In the genomic region with DNA sequence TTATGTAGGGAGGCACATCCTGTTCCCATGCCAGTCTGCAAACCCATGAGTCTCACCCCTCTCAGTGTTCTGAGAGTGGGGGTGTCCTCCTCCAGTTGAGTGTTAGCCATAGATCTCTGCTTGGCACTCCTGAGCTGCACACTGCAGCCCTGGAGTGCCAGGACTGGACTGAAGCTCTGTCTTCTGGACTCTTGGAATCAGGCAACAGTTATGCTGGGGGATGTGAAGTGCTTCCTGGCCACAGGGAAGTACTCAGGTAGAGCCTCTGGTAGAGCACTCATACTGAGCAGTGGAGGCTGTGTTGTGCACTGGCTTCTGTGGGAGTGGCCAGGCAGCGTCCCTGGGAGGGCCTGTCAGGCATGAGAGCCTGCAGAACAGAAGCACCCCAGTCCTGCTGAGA, we compare ENCODE assay signal across 20 cellular contexts. TPM values are rescaled to one million over a fixed set of nuclear protein-coding genes. Genes with fewer than 3 reads are reported as not detected.
"Had no signal": no experiment of that assay in that cellular context is flagged by ENCODE, and none has a peak within 500 bp of the region (broad histone marks: within the 10 kb centered on the region; RNA-seq: fewer than 3 reads in every experiment).

No MANE protein-coding gene starts in this region.

- H3K36me3 Mint-ChIP-seq: activated naive CD8-positive, alpha-beta T cell; WTC11 had no signal

- DNase-seq: activated CD4-positive, alpha-beta T cell treated with anti-CD3 and anti-CD28 coated beads for 48 hours; activated CD8-positive, alpha-beta T cell treated with anti-CD3 and anti-CD28 coated beads for 36 hours; activated effector memory CD4-positive, alpha-beta T cell treated with anti-CD3 and anti-CD28 coated beads, Interleukin-2, amount 50 U/mL, for 16 hours; activated T-cell treated with anti-CD3 and anti-CD28 coated beads, Interleukin-2, amount 50 U/mL, for 4 hours; effector memory CD8-positive, alpha-beta T cell; islet precursor cell; naive thymus-derived CD8-positive, alpha-beta T cell; nucleus accumbens; psoas muscle; stimulated activated CD4-positive, alpha-beta T cell treated with anti-CD3 and anti-CD28 coated beads, Interleukin-2, amount 100 ng/mL, for 24 hours; SW 1271; uterus had no signal

- H3K27me3 Mint-ChIP-seq: dendritic cell treated with granulocyte-macrophage colony-stimulating factor and Interleukin-4, amounts not matched to agents 40 ng/mL and 50 ng/mL, for 4 days had no signal

- H2AFZ ChIP-seq: hepatocyte had no signal

- H3K27ac Mint-ChIP-seq: activated CD8-positive, alpha-beta T cell treated with anti-CD3 and anti-CD28 coated beads for 36 hours; activated naive CD8-positive, alpha-beta T cell; dendritic cell treated with granulocyte-macrophage colony-stimulating factor and Interleukin-4, amounts not matched to agents 40 ng/mL and 50 ng/mL, for 4 days; effector memory CD8-positive, alpha-beta T cell; naive thymus-derived CD8-positive, alpha-beta T cell; WTC11 had no signal

- H3K36me3 ChIP-seq: brain microvascular endothelial cell, uterus had no signal

- H3K27ac ChIP-seq: brain microvascular endothelial cell, hepatocyte, psoas muscle had no signal

- H3K4me1 ChIP-seq: psoas muscle had no signal

- H3K4me3 Mint-ChIP-seq: activated CD8-positive, alpha-beta T cell treated with anti-CD3 and anti-CD28 coated beads for 36 hours; activated naive CD8-positive, alpha-beta T cell; activated T-cell treated with anti-CD3 and anti-CD28 coated beads, Interleukin-2, amount 50 U/mL, for 4 hours; dendritic cell treated with granulocyte-macrophage colony-stimulating factor and Interleukin-4, amounts not matched to agents 40 ng/mL and 50 ng/mL, for 4 days; effector memory CD8-positive, alpha-beta T cell; naive thymus-derived CD8-positive, alpha-beta T cell; WTC11 had no signal

- H3K4me3 ChIP-seq: hepatocyte, psoas muscle, uterus had no signal

- H3K4me1 Mint-ChIP-seq: naive thymus-derived CD8-positive, alpha-beta T cell; WTC11 had no signal

- H3K9me3 ChIP-seq: psoas muscle, uterus had no signal

- H3K4me2 ChIP-seq: hepatocyte had no signal

- ATAC-seq: activated CD8-positive, alpha-beta T cell treated with anti-CD3 and anti-CD28 coated beads for 36 hours; activated T-cell treated with anti-CD3 and anti-CD28 coated beads, Interleukin-2, amount 50 U/mL, for 4 hours; effector memory CD8-positive, alpha-beta T cell; left lobe of liver; naive thymus-derived CD8-positive, alpha-beta T cell; psoas muscle; WTC11 had no signal

- H3K27me3 ChIP-seq: brain microvascular endothelial cell, hepatocyte, uterus had no signal

- H3K79me2 ChIP-seq: hepatocyte had no signal

RNA-seq across cellular contexts. Expression of gene SERPINB7, which starts 43.0 kb away (rescaled TPM):
- total RNA-seq: activated CD8-positive, alpha-beta T cell treated with anti-CD3 and anti-CD28 coated beads for 36 hours; activated T-cell treated with anti-CD3 and anti-CD28 coated beads, Interleukin-2, amount 50 U/mL, for 4 hours; left lobe of liver; mononuclear cell; naive thymus-derived CD8-positive, alpha-beta T cell; psoas muscle; T-helper 2 cell treated with Interferon-gamma antibody and Interleukin-4, amounts not matched to agents 100 ng/mL and 5 ng/mL, for 36 hours; uterus; WTC11 had no signal
- polyA plus RNA-seq: naive thymus-derived CD8-positive, alpha-beta T cell; psoas muscle had no signal
